Comparison of ENCODE assay signal across 23 cellular contexts in genomic region chr18:61154866-61155265, GRCh38.
"Had no signal": no experiment of that assay in that cellular context is flagged by ENCODE, and none has a peak within 500 bp of the region (broad histone marks: within the 10 kb centered on the region; RNA-seq: fewer than 3 reads in every experiment).

No MANE protein-coding gene starts in this region.

- H3K4me3 ChIP-seq: esophagus muscularis mucosa, gastroesophageal sphincter, left ventricle myocardium inferior, lower lobe of right lung, psoas muscle, right lobe of liver, spleen, testis, tibial nerve had no signal

- H3K36me3 ChIP-seq: esophagus muscularis mucosa, gastroesophageal sphincter, left ventricle myocardium inferior, lower lobe of right lung, right lobe of liver, spleen, tibial nerve had no signal

- H3K27me3 ChIP-seq: esophagus muscularis mucosa, gastroesophageal sphincter, right lobe of liver, spleen, testis, tibial nerve had no signal

- DNase-seq: effector memory CD4-positive, alpha-beta T cell; foreskin fibroblast; glutamatergic neuron; kidney; left cardiac atrium; left ventricle myocardium inferior; lower lobe of right lung; naive thymus-derived CD4-positive, alpha-beta T cell; nephron progenitor cell; psoas muscle; retina; right lobe of liver; spleen; stimulated activated CD4-positive, alpha-beta T cell treated with anti-CD3 and anti-CD28 coated beads, Interleukin-15, amount 100 ng/mL, for 24 hours; stimulated activated CD4-positive, alpha-beta T cell treated with anti-CD3 and anti-CD28 coated beads, Interleukin-1b, Interleukin-23, amount 100 ng/mL, for 48 hours; stimulated activated CD4-positive, alpha-beta T cell treated with anti-CD3 and anti-CD28 coated beads, Interleukin-4, amount 100 ng/mL, for 24 hours; testis had no signal

- H3K9me3 ChIP-seq: esophagus muscularis mucosa, gastroesophageal sphincter, lower lobe of right lung, psoas muscle, right lobe of liver, spleen, testis, tibial nerve had no signal

- H3K4me1 ChIP-seq: esophagus muscularis mucosa, gastroesophageal sphincter, left ventricle myocardium inferior, lower lobe of right lung, parathyroid adenoma, psoas muscle, right lobe of liver, spleen, testis, tibial nerve had no signal

- H2AFZ ChIP-seq: parathyroid adenoma had no signal

- H3K9ac ChIP-seq: parathyroid adenoma had no signal

- H3K27ac ChIP-seq: epithelial cell of prostate, esophagus muscularis mucosa, gastroesophageal sphincter, left ventricle myocardium inferior, lower lobe of right lung, parathyroid adenoma, psoas muscle, right lobe of liver, spleen, testis, tibial nerve had no signal

- ATAC-seq: gastroesophageal sphincter; left cardiac atrium; lower lobe of right lung; naive thymus-derived CD4-positive, alpha-beta T cell; psoas muscle; right lobe of liver; stimulated activated memory B cell treated with anti-CD40 and anti-IgM and Interleukin-4, amounts not matched to agents 10 μg/mL and 1 μg/mL and 100 μg/mL, for 72 hours had no signal

- H3K79me2 ChIP-seq: parathyroid adenoma had no signal
